Comparison of ENCODE assay signal across 22 cellular contexts in the genomic region with DNA sequence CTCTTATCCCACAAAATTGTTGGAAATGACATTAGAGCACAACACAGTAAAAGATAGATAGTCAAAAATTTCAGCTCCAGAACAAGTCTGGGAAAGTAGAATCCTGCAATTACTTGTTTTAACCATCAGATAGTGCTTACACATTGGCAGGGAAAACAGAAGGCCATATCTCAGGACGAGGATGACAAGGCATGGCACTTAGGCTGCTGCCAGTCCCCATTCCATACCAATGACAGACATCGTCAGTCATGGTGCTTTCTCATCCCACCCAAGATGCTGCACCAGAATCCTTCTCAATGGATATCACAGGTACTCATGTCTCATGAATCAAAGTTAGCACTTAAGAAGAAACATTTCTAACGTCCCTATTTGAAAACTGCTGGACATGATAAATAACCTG.
DNase-seq lines count a peak whose midpoint lies in the region; ATAC-seq, FAIRE-seq and TF ChIP-seq lines count a peak whose summit lies in the region.
"Had no signal": no experiment of that assay in that cellular context is flagged by ENCODE, and none has a peak within 500 bp of the region (broad histone marks: within the 10 kb centered on the region; RNA-seq: fewer than 3 reads in every experiment).

No MANE protein-coding gene starts in this region.

- no peak overlapping the region for H3K4me3 ChIP-seq in IMR-90 (ENCODE audit: insufficient read depth, low read depth, low read length)
- H3K4me3 ChIP-seq in bronchial epithelial cell (ENCODE audit: low read depth, low read length) = no peak overlapping the region
- no peak overlapping the region for H3K4me3 ChIP-seq in GM23338
- H3K4me3 ChIP-seq: A549; BLaER1 treated with 17β-estradiol and CSF1 and Interleukin-3, amounts not matched to agents 10 nM and 100 nM had no signal

- no peak for DNase-seq in IMR-90
- DNase-seq in bronchial epithelial cell (ENCODE audit: low read depth) = peak; percentile 56
- DNase-seq in foreskin keratinocyte = peak; percentile 54 to 72
- no peak for DNase-seq in GM23338 (ENCODE audit: low spot score)
- DNase-seq in NCI-H1105 treated with DMSO at 0.1 percent for 48 hours (lab: John Stamatoyannopoulos, UW) = no peak
- DNase-seq in HT-29 (ENCODE audit: low spot score) = no peak
- DNase-seq: AML-193; Caco-2; Calu3; CD4-positive, alpha-beta T cell; CD8-positive, alpha-beta T cell; DMS79 treated with DMSO at 0.1 percent for 48 hours; GF-D8 had no signal

- H3K36me3 ChIP-seq in IMR-90 (ENCODE audit: control insufficient read depth, insufficient read depth, low read length) = no peaks in the 10 kb centered on the region
- H3K36me3 ChIP-seq in bronchial epithelial cell (ENCODE audit: control insufficient read depth, insufficient read depth, low read length) = no peaks in the 10 kb centered on the region
- H3K36me3 ChIP-seq in GM23338 (ENCODE audit: insufficient read depth) = no peaks in the 10 kb centered on the region
- H3K36me3 ChIP-seq: BLaER1 treated with 17β-estradiol and CSF1 and Interleukin-3, amounts not matched to agents 10 nM and 100 nM had no signal

- CTCF ChIA-PET in IMR-90 (lab: Yijun Ruan, JAX) = interaction anchor here (1.8 kb wide), 1 partner anchor 9 kb away, joined by 6 read pairs; no protein-coding TSS in a partner anchor

- TF ChIP-seq CTCF in IMR-90 (conservative IDR thresholded peaks at IDR 0.05; ENCODE audit: low read depth, low read length) = no peak
- no peak for TF ChIP-seq CTCF in bronchial epithelial cell (IDR thresholded peaks at IDR 0.05; ENCODE audit: insufficient read depth, low read length, severe bottlenecking)
- TF ChIP-seq CTCF in foreskin keratinocyte (conservative IDR thresholded peaks at IDR 0.05) = no peak
- TF ChIP-seq CTCF in GM23338 (conservative IDR thresholded peaks at IDR 0.05; ENCODE audit: low read depth in 2 of 2) = no peak

- peaks cover 13% of the 10 kb centered on the region for H3K4me1 ChIP-seq in IMR-90 (ENCODE audit: control insufficient read depth, insufficient read depth, low read length)
- H3K4me1 ChIP-seq in foreskin keratinocyte = peaks cover 44% of the 10 kb centered on the region
- peaks cover 13% of the 10 kb centered on the region for H3K4me1 ChIP-seq in GM23338 (ENCODE audit: insufficient read depth)
- H3K4me1 ChIP-seq: BLaER1 treated with 17β-estradiol and CSF1 and Interleukin-3, amounts not matched to agents 10 nM and 100 nM; Caco-2 had no signal

- H4K5ac ChIP-seq in IMR-90 (ENCODE audit: low read depth, low read length) = no peak overlapping the region

- no peaks in the 10 kb centered on the region for H3K27me3 Mint-ChIP-seq in GM23338 (ENCODE audit: insufficient read depth, low read depth, poor library complexity)
- H3K27me3 Mint-ChIP-seq: B cell; CD4-positive, alpha-beta T cell had no signal

- no peak overlapping the region for H3K27ac Mint-ChIP-seq in GM23338
- H3K27ac Mint-ChIP-seq: B cell; CD4-positive, alpha-beta T cell; CD8-positive, alpha-beta T cell had no signal

- peak overlapping the region; percentile 94 for H2BK20ac ChIP-seq in IMR-90 (ENCODE audit: low read depth, low read length)

- no peak overlapping the region for H2AK9ac ChIP-seq in IMR-90 (replicated peaks; ENCODE audit: low read depth, low read length, poor library complexity)

- H3K56ac ChIP-seq in IMR-90 (ENCODE audit: extremely low read depth, insufficient read depth, low read length) = no peak overlapping the region

- H2BK15ac ChIP-seq in IMR-90 (ENCODE audit: low read depth, low read length) = peak overlapping the region; percentile 89; the same call in 2 of the 3 replicates

- no peak for TF ChIP-seq RAD21 in IMR-90 (IDR thresholded peaks at IDR 0.05; ENCODE audit: low read length)

- no peak overlapping the region for H2AFZ ChIP-seq in IMR-90 (replicated peaks; ENCODE audit: low read length, poor library complexity)
- H2AFZ ChIP-seq in GM23338 = no peak overlapping the region

- H3K4me3 Mint-ChIP-seq in GM23338 = no peak overlapping the region
- H3K4me3 Mint-ChIP-seq: B cell; CD4-positive, alpha-beta T cell; CD8-positive, alpha-beta T cell had no signal

- peak overlapping the region in 1 of 2 experiments; percentile 78; a peak in 1 of 4 replicates for H4K8ac ChIP-seq in IMR-90 (ENCODE audit: low read depth in 2 of 2, low read length in 2 of 2)

- H3K23ac ChIP-seq in IMR-90 (ENCODE audit: low read depth, low read length) = 0 out of 2 replicates have a peak overlapping the region, but pooled peaks have one; percentile 16

- H3K36me3 Mint-ChIP-seq in GM23338 (ENCODE audit: low read depth) = no peaks in the 10 kb centered on the region
- H3K36me3 Mint-ChIP-seq: CD8-positive, alpha-beta T cell had no signal

- H3K79me2 ChIP-seq in GM23338 (replicated peaks; ENCODE audit: insufficient read depth) = no peaks in the 10 kb centered on the region

- peak overlapping the region; percentile 76 for H2BK120ac ChIP-seq in IMR-90 (ENCODE audit: low read depth, low read length)

- 92% methylated on average over 2 of the region's 3 CpGs; no CpG with 5 or more reads in 1 of the 2 experiments for WGBS in IMR-90 (ENCODE audit: extremely low coverage in 2 of 2, insufficient read length in 1 of 2), 2 experiments

- peak overlapping the region; percentile 80; the same call in 1 of the 2 replicates for H3K14ac ChIP-seq in IMR-90 (replicated peaks; ENCODE audit: low read depth, low read length)

- peaks cover 14% of the 10 kb centered on the region for H3K4me1 Mint-ChIP-seq in GM23338
- H3K4me1 Mint-ChIP-seq: B cell had no signal

- H3K9me1 ChIP-seq in IMR-90 (ENCODE audit: insufficient read depth, low read length) = peaks cover 14% of the 10 kb centered on the region

- H3K27me3 ChIP-seq in IMR-90 (ENCODE audit: control insufficient read depth, insufficient read depth, low read length) (no peaks in the 10 kb centered on the region), bronchial epithelial cell (ENCODE audit: control insufficient read depth, insufficient read depth, low read length) (no peaks in the 10 kb centered on the region), foreskin keratinocyte (no peaks in the 10 kb centered on the region), GM23338 (ENCODE audit: insufficient read depth) (no peaks in the 10 kb centered on the region)
- H3K27me3 ChIP-seq: BLaER1 treated with 17β-estradiol and CSF1 and Interleukin-3, amounts not matched to agents 10 nM and 100 nM had no signal

- H3K79me1 ChIP-seq in IMR-90 (ENCODE audit: low read depth in 1 of 2, low read length in 2 of 2) = peaks cover 0 to 11% of the 10 kb centered on the region in 2 experiments; a peak in 1 of 4 replicates

- H3K9me2 ChIP-seq in GM23338 (ENCODE audit: insufficient read depth) = no peaks in the 10 kb centered on the region

- H3K4ac ChIP-seq in IMR-90 (ENCODE audit: low read depth, low read length) = peak overlapping the region; percentile 83

- H4K20me1 ChIP-seq in IMR-90 (ENCODE audit: insufficient read depth, low read length) (no peaks in the 10 kb centered on the region), GM23338 (replicated peaks; ENCODE audit: insufficient read depth) (no peaks in the 10 kb centered on the region)
- H4K20me1 ChIP-seq: BLaER1 treated with 17β-estradiol and CSF1 and Interleukin-3, amounts not matched to agents 10 nM and 100 nM had no signal

- no peak for TF ChIP-seq POLR2A in IMR-90 (IDR thresholded peaks at IDR 0.05; ENCODE audit: low read depth, low read length)

- H4K91ac ChIP-seq in IMR-90 (ENCODE audit: insufficient read depth, low read depth, low read length) = peak overlapping the region; percentile 77; the same call in 1 of the 2 replicates

- dilution Hi-C loops in IMR-90 (cut with HindIII; ENCODE audit: low sequenced_read_pairs, unreplicated experiment) = no loop called here

- no peaks in the 10 kb centered on the region for H3K9me3 Mint-ChIP-seq in GM23338

- POLR2A ChIA-PET in IMR-90 (lab: Charles Lee; ENCODE audit: unreplicated experiment) = no interaction called here

- no peaks in the 10 kb centered on the region for H3K9me3 ChIP-seq in IMR-90 (ENCODE audit: control insufficient read depth, insufficient read depth, low read length)
- H3K9me3 ChIP-seq: A549; BLaER1 treated with 17β-estradiol and CSF1 and Interleukin-3, amounts not matched to agents 10 nM and 100 nM; Caco-2 had no signal

- no peak overlapping the region for H3K9ac ChIP-seq in IMR-90 (ENCODE audit: low read depth, low read length)
- H3K9ac ChIP-seq: BLaER1 treated with 17β-estradiol and CSF1 and Interleukin-3, amounts not matched to agents 10 nM and 100 nM had no signal

- no peaks in the 10 kb centered on the region for H3F3A ChIP-seq in GM23338 (replicated peaks; ENCODE audit: low read depth)

- H2BK5ac ChIP-seq in IMR-90 (ENCODE audit: low read depth, low read length, poor library complexity, severe bottlenecking) = no peak overlapping the region

- BruUV-seq in IMR-90 (replicated peaks; lab: Mats Ljungman, UMichigan) = no TSS peak

- H3K18ac ChIP-seq in IMR-90 (ENCODE audit: low read depth, low read length) = no peak overlapping the region

- H2AK5ac ChIP-seq in IMR-90 (ENCODE audit: low read depth, low read length) = peak overlapping the region; percentile 97; the same call in 1 of the 2 replicates

- ATAC-seq in IMR-90 (ENCODE audit: low read depth) = no peak
- peak; percentile 43 for ATAC-seq in foreskin keratinocyte
- no peak for ATAC-seq in GM23338
- ATAC-seq: A549; CD8-positive, alpha-beta T cell had no signal

- in situ Hi-C loops in IMR-90 (cut with MboI; ENCODE audit: low sequenced_read_pairs) = no loop called here

- intact Hi-C loops in IMR-90 (cut with micrococcal nuclease) = loop anchor here (1.0 kb wide), 1 partner anchor 82 kb away; no protein-coding TSS in a partner anchor

- H3K27ac ChIP-seq in IMR-90 (ENCODE audit: insufficient read depth, low read length) (no peak overlapping the region), foreskin keratinocyte (peak overlapping the region; percentile 81), GM23338 (ENCODE audit: low read depth) (no peak overlapping the region)
- H3K27ac ChIP-seq: 22Rv1; A549; BLaER1 treated with 17β-estradiol and CSF1 and Interleukin-3, amounts not matched to agents 10 nM and 100 nM; C4-2B had no signal

- no peak for FAIRE-seq in bronchial epithelial cell (lab: Jason Lieb, UNC)
- FAIRE-seq: A549, D721Med, G401.6, GM12891, GM19239 had no signal

- H3K4me2 ChIP-seq in IMR-90 (ENCODE audit: low read depth, low read length) (no peak overlapping the region), GM23338 (no peak overlapping the region)
- H3K4me2 ChIP-seq: A549; BLaER1 treated with 17β-estradiol and CSF1 and Interleukin-3, amounts not matched to agents 10 nM and 100 nM had no signal

TF ChIP-seq in IMR-90, 13 proteins besides CTCF, POLR2A, EP300 and RAD21 (continues in another document):
- TF ChIP-seq MAFK (IDR thresholded peaks at IDR 0.05; ENCODE audit: low read depth, low read length) (no peak), RFX5 (IDR thresholded peaks at IDR 0.05; ENCODE audit: low read depth, low read length) (no peak), CEBPB (IDR thresholded peaks at IDR 0.05; ENCODE audit: low read depth, low read length) (no peak)

Comparison
In these comparisons a context has a peak if more than half of its experiments do, and no peak if none do; other contexts are left out.
1. DNase-seq: peak in bronchial epithelial cell (single experiment) and foreskin keratinocyte (2 of 2); none in IMR-90 (single experiment), GM23338 (single experiment), NCI-H1105 treated with DMSO at 0.1 percent for 48 hours (single experiment) and HT-29 (single experiment).